14 cellular contexts compared by ENCODE assay signal in the genomic region with DNA sequence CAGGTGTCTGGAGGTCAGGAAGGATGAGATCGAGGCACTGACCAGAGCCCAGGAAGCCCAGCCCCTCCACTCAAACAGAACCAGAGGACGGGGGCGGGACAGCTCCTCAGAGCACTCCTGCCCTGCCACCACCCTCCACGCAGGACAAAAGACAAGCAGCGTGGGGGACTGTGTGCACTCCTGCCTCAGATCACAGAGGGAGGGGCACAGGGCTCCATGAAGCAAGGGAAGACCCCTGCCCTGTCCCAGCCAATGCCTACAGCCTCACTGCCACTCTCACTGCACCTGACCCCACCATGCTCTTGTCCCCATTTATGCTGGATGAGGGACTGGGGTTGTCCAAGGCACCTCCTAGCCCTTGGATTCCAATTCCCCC.
DNase-seq lines count a peak whose midpoint lies in the region; ATAC-seq and TF ChIP-seq lines count a peak whose summit lies in the region.
"Had no signal": no experiment of that assay in that cellular context is flagged by ENCODE, and none has a peak within 500 bp of the region (broad histone marks: within the 10 kb centered on the region; RNA-seq: fewer than 3 reads in every experiment).

No MANE protein-coding gene starts in this region.

- H3K27me3 Mint-ChIP-seq in activated naive CD4-positive, alpha-beta T cell treated with anti-CD3 and anti-CD28 coated beads, Interleukin-2, amount 10 ng/mL, durations not matched to agents 7 days and 5 days: no peaks in the 10 kb centered on the region
- H3K27me3 Mint-ChIP-seq in chondrocyte (ENCODE audit: low read depth): no peaks in the 10 kb centered on the region
- H3K27me3 Mint-ChIP-seq in stimulated activated naive CD8-positive, alpha-beta T cell treated with anti-CD3 and anti-CD28 coated beads, Interleukin-15, amount 100 ng/mL, for 72 hours: no peaks in the 10 kb centered on the region

- TF ChIP-seq CTCF in RWPE2 (IDR thresholded peaks at IDR 0.05; ENCODE audit: poor library complexity, severe bottlenecking) (no peak), chondrocyte (IDR thresholded peaks at IDR 0.05) (peak; percentile 37)

- H3K4me3 Mint-ChIP-seq in activated naive CD4-positive, alpha-beta T cell treated with anti-CD3 and anti-CD28 coated beads, Interleukin-2, amount 10 ng/mL, durations not matched to agents 7 days and 5 days: peak overlapping the region; percentile 63
- no peak overlapping the region for H3K4me3 Mint-ChIP-seq in chondrocyte (ENCODE audit: unreplicated experiment)
- H3K4me3 Mint-ChIP-seq in stimulated activated naive CD8-positive, alpha-beta T cell treated with anti-CD3 and anti-CD28 coated beads, Interleukin-15, amount 100 ng/mL, for 72 hours: no peak overlapping the region

- peaks cover 30% of the 10 kb centered on the region for H3K36me3 Mint-ChIP-seq in activated naive CD4-positive, alpha-beta T cell treated with anti-CD3 and anti-CD28 coated beads, Interleukin-2, amount 10 ng/mL, durations not matched to agents 7 days and 5 days
- H3K36me3 Mint-ChIP-seq in chondrocyte (ENCODE audit: low read depth): peaks cover 54% of the 10 kb centered on the region

- no peaks in the 10 kb centered on the region for H3K27me3 ChIP-seq in RWPE2 (ENCODE audit: insufficient read depth, poor library complexity, severe bottlenecking)
- H3K27me3 ChIP-seq: body of pancreas, neutrophil, right atrium auricular region had no signal

- peaks cover 88% of the 10 kb centered on the region for H3K36me3 ChIP-seq in RWPE2 (ENCODE audit: low read depth)

- CTCF ChIA-PET in activated naive CD4-positive, alpha-beta T cell treated with anti-CD3 and anti-CD28 coated beads, Interleukin-2, amount 10 ng/mL, durations not matched to agents 7 days and 5 days (lab: Charles Lee): interaction anchor here (0.7 to 7.5 kb wide), 10 partner anchors 9 to 217 kb away, joined by 3 to 99 read pairs (median 4); no protein-coding TSS in a partner anchor

- no peak overlapping the region for H3K27ac ChIP-seq in RWPE2 (ENCODE audit: poor library complexity, severe bottlenecking)
- H3K27ac ChIP-seq: body of pancreas, neutrophil, right atrium auricular region had no signal

- ATAC-seq in RWPE2 (ENCODE audit: low read depth) (no peak), GM18858 (IDR thresholded peaks at IDR 0.05; ENCODE audit: unreplicated experiment) (no peak)
- ATAC-seq in stimulated activated naive CD8-positive, alpha-beta T cell treated with anti-CD3 and anti-CD28 coated beads, Interleukin-15, amount 100 ng/mL, for 72 hours: peak; percentile 12
- ATAC-seq: body of pancreas, esophagus mucosa had no signal

- DNase-seq in activated naive CD4-positive, alpha-beta T cell treated with anti-CD3 and anti-CD28 coated beads, Interleukin-2, amount 10 ng/mL, durations not matched to agents 7 days and 5 days: no peak
- no peak for DNase-seq in activated naive CD4-positive, alpha-beta T cell treated with Interleukin-2 at 50 U/mL for 16 hours
- DNase-seq in RWPE2 (ENCODE audit: low spot score) (peak; percentile 42), chondrocyte (ENCODE audit: low spot score) (peak; percentile 64), CD1c-positive myeloid dendritic cell (ENCODE audit: extremely low spot score) (no peak), SW480 (ENCODE audit: low spot score) (no peak)
- no peak for DNase-seq in stimulated activated naive CD8-positive, alpha-beta T cell treated with anti-CD3 and anti-CD28 coated beads, Interleukin-15, amount 100 ng/mL, for 72 hours
- DNase-seq: body of pancreas, DMS 273 treated with DMSO at 0.1 percent for 48 hours, T1000 had no signal

- peaks cover 29% of the 10 kb centered on the region for H3K4me1 Mint-ChIP-seq in activated naive CD4-positive, alpha-beta T cell treated with anti-CD3 and anti-CD28 coated beads, Interleukin-2, amount 10 ng/mL, durations not matched to agents 7 days and 5 days
- no peaks in the 10 kb centered on the region for H3K4me1 Mint-ChIP-seq in chondrocyte (ENCODE audit: low read depth)
- peaks cover 33% of the 10 kb centered on the region for H3K4me1 Mint-ChIP-seq in stimulated activated naive CD8-positive, alpha-beta T cell treated with anti-CD3 and anti-CD28 coated beads, Interleukin-15, amount 100 ng/mL, for 72 hours

- H3K27ac Mint-ChIP-seq in activated naive CD4-positive, alpha-beta T cell treated with anti-CD3 and anti-CD28 coated beads, Interleukin-2, amount 10 ng/mL, durations not matched to agents 7 days and 5 days: peak overlapping the region; percentile 84
- peak overlapping the region; percentile 41 for H3K27ac Mint-ChIP-seq in chondrocyte (ENCODE audit: unreplicated experiment)
- peak overlapping the region; percentile 71 to 85 for H3K27ac Mint-ChIP-seq in stimulated activated naive CD8-positive, alpha-beta T cell treated with anti-CD3 and anti-CD28 coated beads, Interleukin-15, amount 100 ng/mL, for 72 hours

- no peak overlapping the region for H3K4me3 ChIP-seq in RWPE2 (ENCODE audit: severe bottlenecking)
- H3K4me3 ChIP-seq: body of pancreas, right atrium auricular region had no signal

- H3K9me3 Mint-ChIP-seq in activated naive CD4-positive, alpha-beta T cell treated with anti-CD3 and anti-CD28 coated beads, Interleukin-2, amount 10 ng/mL, durations not matched to agents 7 days and 5 days: no peaks in the 10 kb centered on the region
- H3K9me3 Mint-ChIP-seq in chondrocyte (ENCODE audit: low read depth): no peaks in the 10 kb centered on the region
- no peaks in the 10 kb centered on the region for H3K9me3 Mint-ChIP-seq in stimulated activated naive CD8-positive, alpha-beta T cell treated with anti-CD3 and anti-CD28 coated beads, Interleukin-15, amount 100 ng/mL, for 72 hours

- no peaks in the 10 kb centered on the region for H3K4me1 ChIP-seq in RWPE2 (ENCODE audit: insufficient read depth, poor library complexity, severe bottlenecking)
- H3K4me1 ChIP-seq: body of pancreas had no signal

- H3K9me3 ChIP-seq in RWPE2 (ENCODE audit: severe bottlenecking): no peaks in the 10 kb centered on the region
- H3K9me3 ChIP-seq: body of pancreas, neutrophil, right atrium auricular region had no signal

Comparison
In these comparisons a context has a peak if more than half of its experiments do, and no peak if none do; other contexts are left out.
1. DNase-seq: peak in RWPE2 (single experiment) and chondrocyte (single experiment); none in activated naive CD4-positive, alpha-beta T cell treated with anti-CD3 and anti-CD28 coated beads, Interleukin-2, amount 10 ng/mL, durations not matched to agents 7 days and 5 days (single experiment), activated naive CD4-positive, alpha-beta T cell treated with Interleukin-2 at 50 U/mL for 16 hours (single experiment), stimulated activated naive CD8-positive, alpha-beta T cell treated with anti-CD3 and anti-CD28 coated beads, Interleukin-15, amount 100 ng/mL, for 72 hours (0 of 2), CD1c-positive myeloid dendritic cell (single experiment) and SW480 (single experiment).
2. Peak in every context shown above with its lines, with median percentiles within 50 percentile points of each other: H3K27ac Mint-ChIP-seq.